In the genomic region with DNA sequence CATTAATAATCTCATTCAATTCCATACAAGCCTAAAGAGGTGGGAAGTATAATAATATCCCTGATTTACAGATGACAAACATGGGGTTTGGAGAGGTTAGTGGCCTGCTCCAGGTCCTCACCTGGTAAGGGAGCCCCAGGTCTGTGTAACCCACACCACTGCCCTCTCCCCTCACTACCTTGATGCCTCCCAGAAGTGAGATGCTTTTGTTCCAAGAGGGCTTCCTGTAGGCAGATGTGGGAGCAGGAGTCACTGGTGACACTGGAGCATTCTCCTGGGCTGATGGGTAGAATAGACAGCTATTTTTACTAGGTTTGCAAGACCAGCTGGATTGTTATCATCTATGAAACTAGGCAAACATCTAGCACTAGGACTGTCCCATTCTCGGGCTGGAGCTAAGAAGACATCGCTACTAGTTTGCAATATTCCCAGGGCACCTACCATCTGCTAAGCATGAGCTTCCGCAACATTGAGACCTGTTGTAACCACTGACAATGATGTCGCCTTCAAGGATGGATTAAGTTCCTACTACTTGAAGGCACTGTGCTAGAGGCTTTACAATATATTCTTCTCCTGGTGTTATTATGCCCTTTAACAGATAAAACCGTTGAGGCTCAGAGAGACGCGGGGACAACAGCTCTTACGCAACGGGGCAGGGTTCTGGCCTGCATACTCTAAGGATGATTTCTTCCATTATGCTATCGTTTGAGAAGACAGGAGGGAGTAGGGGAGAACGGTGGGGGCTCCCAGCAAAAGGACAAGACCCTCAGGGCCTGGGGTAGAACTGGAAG, we compare ENCODE assay signal across 11 cellular contexts. TPM values are rescaled to one million over a fixed set of nuclear protein-coding genes. Genes with fewer than 3 reads are reported as not detected.
DNase-seq lines count a peak whose midpoint lies in the region; ATAC-seq and TF ChIP-seq lines count a peak whose summit lies in the region.
"Had no signal": no experiment of that assay in that cellular context is flagged by ENCODE, and none has a peak within 500 bp of the region (broad histone marks: within the 10 kb centered on the region; RNA-seq: fewer than 3 reads in every experiment).

No MANE protein-coding gene starts in this region.

- H3K4ac ChIP-seq in IMR-90 (ENCODE audit: low read depth, low read length): no peak overlapping the region

- peaks cover 10% of the 10 kb centered on the region; the same call in 1 of the 2 replicates for H3K9me1 ChIP-seq in IMR-90 (ENCODE audit: insufficient read depth, low read length)

- H3K27me3 ChIP-seq in IMR-90 (ENCODE audit: control insufficient read depth, insufficient read depth, low read length): no peaks in the 10 kb centered on the region; the same call in 1 of the 2 replicates
- no peaks in the 10 kb centered on the region for H3K27me3 ChIP-seq in colonic mucosa
- H3K27me3 ChIP-seq in skeletal muscle tissue (ENCODE audit: control insufficient read depth in 3 of 3, insufficient read depth in 3 of 3, low read length in 3 of 3): no peaks in the 10 kb centered on the region
- H3K27me3 ChIP-seq in Karpas-422 (ENCODE audit: low read length): no peaks in the 10 kb centered on the region
- H3K27me3 ChIP-seq: dorsolateral prefrontal cortex, uterus had no signal

- H3K4me2 ChIP-seq in IMR-90 (ENCODE audit: low read depth, low read length): no peak overlapping the region
- H3K4me2 ChIP-seq in Karpas-422 (ENCODE audit: low read depth, low read length, poor library complexity, severe bottlenecking): no peak overlapping the region

- no peak overlapping the region for H3K27ac Mint-ChIP-seq in activated naive CD4-positive, alpha-beta T cell treated with anti-CD3 and anti-CD28 coated beads, Interleukin-2, amount 50 U/mL, for 24 hours
- H3K27ac Mint-ChIP-seq: immature natural killer cell had no signal

- peak overlapping the region; percentile 3; the same call in 1 of the 2 replicates for H3K56ac ChIP-seq in IMR-90 (ENCODE audit: extremely low read depth, insufficient read depth, low read length)

- H4K91ac ChIP-seq in IMR-90 (ENCODE audit: insufficient read depth, low read depth, low read length): no peak overlapping the region

- H3K9ac ChIP-seq in IMR-90 (ENCODE audit: low read depth, low read length): no peak overlapping the region
- H3K9ac ChIP-seq in colonic mucosa (ENCODE audit: low read depth in 2 of 2, low read length in 2 of 2): no peak overlapping the region
- H3K9ac ChIP-seq in skeletal muscle tissue (ENCODE audit: low read depth in 1 of 3, low read length in 3 of 3): peak overlapping the region in 2 of 3 donors; percentile 75 to 86
- H3K9ac ChIP-seq in Karpas-422 (ENCODE audit: low read length): no peak overlapping the region

- no peak for DNase-seq in activated naive CD4-positive, alpha-beta T cell treated with Interleukin-2 at 50 U/mL for 16 hours
- DNase-seq in IMR-90 (no peak), colonic mucosa (no peak), Karpas-422 (no peak)
- no peak for DNase-seq in activated naive CD4-positive, alpha-beta T cell (lab: John Stamatoyannopoulos, UW)

- no peak overlapping the region for H2AFZ ChIP-seq in IMR-90 (replicated peaks; ENCODE audit: low read length, poor library complexity)
- H2AFZ ChIP-seq in Karpas-422 (ENCODE audit: low read length): no peak overlapping the region

- WGBS in IMR-90 (ENCODE audit: extremely low coverage in 2 of 2, insufficient read length in 1 of 2), 2 experiments: 100% methylated on average over 2 of the region's 11 CpGs; no CpG with 5 or more reads in 1 of the 2 experiments

- H2AK5ac ChIP-seq in IMR-90 (ENCODE audit: low read depth, low read length): 0 out of 2 replicates have a peak overlapping the region, but pooled peaks have one; percentile 33

- TF ChIP-seq CTCF in IMR-90 (conservative IDR thresholded peaks at IDR 0.05; ENCODE audit: low read depth, low read length) (no peak), colonic mucosa (IDR thresholded peaks at IDR 0.05) (no peak)

- no peak overlapping the region for H3K14ac ChIP-seq in IMR-90 (replicated peaks; ENCODE audit: low read depth, low read length)

- H3K36me3 ChIP-seq in IMR-90 (ENCODE audit: control insufficient read depth, insufficient read depth, low read length) (no peaks in the 10 kb centered on the region), colonic mucosa (no peaks in the 10 kb centered on the region), skeletal muscle tissue (ENCODE audit: control insufficient read depth in 3 of 3, insufficient read depth in 3 of 3, low read length in 3 of 3) (no peaks in the 10 kb centered on the region), Karpas-422 (ENCODE audit: insufficient read depth, low read length) (no peaks in the 10 kb centered on the region)
- H3K36me3 ChIP-seq: uterus had no signal

- dilution Hi-C loops in IMR-90 (cut with HindIII; ENCODE audit: low sequenced_read_pairs, unreplicated experiment): no loop called here

- no peaks in the 10 kb centered on the region for H3K9me2 ChIP-seq in Karpas-422 (replicated peaks; ENCODE audit: insufficient read depth, low read length)

- no peak overlapping the region for H2BK15ac ChIP-seq in IMR-90 (ENCODE audit: low read depth, low read length)

- peak overlapping the region; percentile 82 for H2AK9ac ChIP-seq in IMR-90 (replicated peaks; ENCODE audit: low read depth, low read length, poor library complexity)

- no peaks in the 10 kb centered on the region for H3K79me2 ChIP-seq in Karpas-422 (ENCODE audit: low read length)

- H3K23ac ChIP-seq in IMR-90 (ENCODE audit: low read depth, low read length): no peak overlapping the region

- H3K9me3 ChIP-seq in IMR-90 (ENCODE audit: control insufficient read depth, insufficient read depth, low read length) (no peaks in the 10 kb centered on the region), colonic mucosa (no peaks in the 10 kb centered on the region), skeletal muscle tissue (ENCODE audit: control insufficient read depth in 3 of 3, low read length in 3 of 3) (no peaks in the 10 kb centered on the region), Karpas-422 (ENCODE audit: low read length) (no peaks in the 10 kb centered on the region)
- H3K9me3 ChIP-seq: uterus had no signal

- no peaks in the 10 kb centered on the region for H3K9me3 Mint-ChIP-seq in activated naive CD4-positive, alpha-beta T cell treated with anti-CD3 and anti-CD28 coated beads, Interleukin-2, amount 50 U/mL, for 24 hours
- H3K9me3 Mint-ChIP-seq: immature natural killer cell had no signal

- peaks cover 7% of the 10 kb centered on the region for H3K4me1 ChIP-seq in IMR-90 (ENCODE audit: control insufficient read depth, insufficient read depth, low read length)
- peaks cover 4% of the 10 kb centered on the region for H3K4me1 ChIP-seq in colonic mucosa
- H3K4me1 ChIP-seq in skeletal muscle tissue (ENCODE audit: control insufficient read depth in 3 of 3, insufficient read depth in 3 of 3, low read length in 3 of 3): peaks cover 12 to 20% (median 16%) of the 10 kb centered on the region in 3 donors
- peaks cover 13% of the 10 kb centered on the region for H3K4me1 ChIP-seq in Karpas-422 (ENCODE audit: low read length)

- peaks cover 5% of the 10 kb centered on the region for H3K4me1 Mint-ChIP-seq in activated naive CD4-positive, alpha-beta T cell treated with anti-CD3 and anti-CD28 coated beads, Interleukin-2, amount 50 U/mL, for 24 hours

- CTCF ChIA-PET in IMR-90 (lab: Yijun Ruan, JAX): interaction anchor here (0.5 to 1.6 kb wide), 21 partner anchors 9 to 446 kb away, joined by 3 to 6 read pairs (median 4); a partner anchor contains a TSS

- no peak overlapping the region for H4K5ac ChIP-seq in IMR-90 (ENCODE audit: low read depth, low read length)

- BruUV-seq in IMR-90 (replicated peaks; lab: Mats Ljungman, UMichigan): no TSS peak

- TF ChIP-seq RAD21 in IMR-90 (IDR thresholded peaks at IDR 0.05; ENCODE audit: low read length): no peak

- H3K27ac ChIP-seq in IMR-90 (ENCODE audit: insufficient read depth, low read length) (no peak overlapping the region), colonic mucosa (peak overlapping the region; percentile 46), skeletal muscle tissue (ENCODE audit: low read depth, low read length) (no peak overlapping the region), Karpas-422 (ENCODE audit: low read length) (no peak overlapping the region)

- H4K8ac ChIP-seq in IMR-90 (ENCODE audit: low read depth in 2 of 2, low read length in 2 of 2): no peak overlapping the region

- H3K4me3 Mint-ChIP-seq in activated naive CD4-positive, alpha-beta T cell treated with anti-CD3 and anti-CD28 coated beads, Interleukin-2, amount 50 U/mL, for 24 hours: peak overlapping the region; percentile 61

- H3K36me3 Mint-ChIP-seq in activated naive CD4-positive, alpha-beta T cell treated with anti-CD3 and anti-CD28 coated beads, Interleukin-2, amount 50 U/mL, for 24 hours: no peaks in the 10 kb centered on the region
- H3K36me3 Mint-ChIP-seq: immature natural killer cell had no signal

- no peak overlapping the region for H2BK5ac ChIP-seq in IMR-90 (ENCODE audit: low read depth, low read length, poor library complexity, severe bottlenecking)

- H2BK20ac ChIP-seq in IMR-90 (ENCODE audit: low read depth, low read length): no peak overlapping the region

- ATAC-seq in IMR-90 (ENCODE audit: low read depth): no peak
- no peak for ATAC-seq in HG02973 (IDR thresholded peaks at IDR 0.05; ENCODE audit: unreplicated experiment)

- TF ChIP-seq POLR2A in IMR-90 (IDR thresholded peaks at IDR 0.05; ENCODE audit: low read depth, low read length): no peak

- H4K20me1 ChIP-seq in IMR-90 (ENCODE audit: insufficient read depth, low read length): peaks cover 7% of the 10 kb centered on the region; the same call in 1 of the 2 replicates
- H4K20me1 ChIP-seq in Karpas-422 (ENCODE audit: insufficient read depth, low read depth, low read length): peaks cover 5% of the 10 kb centered on the region; the same call in 1 of the 2 replicates

- no peaks in the 10 kb centered on the region for H3K27me3 Mint-ChIP-seq in activated naive CD4-positive, alpha-beta T cell treated with anti-CD3 and anti-CD28 coated beads, Interleukin-2, amount 50 U/mL, for 24 hours

- H3K4me3 ChIP-seq in IMR-90 (ENCODE audit: insufficient read depth, low read depth, low read length): no peak overlapping the region
- H3K4me3 ChIP-seq in colonic mucosa: no peak overlapping the region
- peak overlapping the region in 1 of 3 donors; percentile 88 for H3K4me3 ChIP-seq in skeletal muscle tissue (ENCODE audit: low read length in 3 of 3)
- H3K4me3 ChIP-seq in Karpas-422 (ENCODE audit: low read length): no peak overlapping the region

- POLR2A ChIA-PET in IMR-90 (lab: Charles Lee; ENCODE audit: unreplicated experiment): interaction anchor here (0.6 kb wide), 1 partner anchor 56 kb away, joined by 3 read pairs; a partner anchor contains a TSS

- H2BK120ac ChIP-seq in IMR-90 (ENCODE audit: low read depth, low read length): no peak overlapping the region

- no peaks in the 10 kb centered on the region for H3K79me1 ChIP-seq in IMR-90 (ENCODE audit: low read depth in 1 of 2, low read length in 2 of 2)

- intact Hi-C loops in IMR-90 (cut with micrococcal nuclease): loop anchor here (1.0 to 2.0 kb wide), 8 partner anchors 30 to 331 kb away; a partner anchor contains a TSS
- intact Hi-C loops in colonic mucosa (cut with DNase I): loop anchor here (5.0 to 10.0 kb wide), 2 partner anchors 118 to 320 kb away; no protein-coding TSS in a partner anchor

- no peak overlapping the region for H3K18ac ChIP-seq in IMR-90 (ENCODE audit: low read depth, low read length)

- in situ Hi-C loops in IMR-90 (cut with MboI; ENCODE audit: low sequenced_read_pairs): loop anchor here (10.0 to 25.0 kb wide), 2 partner anchors 120 to 323 kb away; no protein-coding TSS in a partner anchor

RNA-seq across cellular contexts. Expression of a gene that starts 35.0 kb away (rescaled TPM):
- 1.6 and 2.2 TPM in 2 replicates for total RNA-seq in IMR-90 (2012; rRNA removed)
- polyA plus RNA-seq in IMR-90 (2012; rRNA removed): 3.0 and 3.9 TPM in 2 replicates
- 3.4 and 3.8 TPM in 2 replicates for polyA plus RNA-seq in IMR-90 (2012; cell fraction: cytosol; rRNA removed)
- 5.1 and 5.2 TPM in 2 replicates for polyA plus RNA-seq in IMR-90 (2012; cell fraction: nucleus; rRNA removed; ENCODE audit: low replicate concordance)
- total RNA-seq in colonic mucosa: under 1 TPM; 0.74 to 0.88 TPM
- total RNA-seq in skeletal muscle tissue: 0.52 TPM
- total RNA-seq in Karpas-422 (2014; rRNA removed; shearing (Covaris generic); ENCODE audit: low replicate concordance): 4.4 and 7.7 TPM in 2 replicates

RNA-seq across cellular contexts. Expression of a gene that starts 56.0 kb away (rescaled TPM):
- total RNA-seq in IMR-90 (2012; rRNA removed) (9.9 and 15.0 TPM in 2 replicates), colonic mucosa (10 to 100 TPM; 17.7 to 34.0 TPM), skeletal muscle tissue (4.7 TPM)
- 12.3 and 17.9 TPM in 2 replicates for polyA plus RNA-seq in IMR-90 (2012; rRNA removed)
- polyA plus RNA-seq in IMR-90 (2012; cell fraction: cytosol; rRNA removed): 13.7 and 26.0 TPM in 2 replicates
- polyA plus RNA-seq in IMR-90 (2012; cell fraction: nucleus; rRNA removed; ENCODE audit: low replicate concordance): 98.0 and 356 TPM in 2 replicates
- total RNA-seq in Karpas-422 (2014; rRNA removed; shearing (Covaris generic); ENCODE audit: low replicate concordance): 4.1 and 8.0 TPM in 2 replicates

Comparison
In these comparisons a context has a peak if more than half of its experiments do, and no peak if none do; other contexts are left out.
1. H3K9ac ChIP-seq: peak in skeletal muscle tissue (2 of 3); none in IMR-90 (single experiment), colonic mucosa (0 of 2) and Karpas-422 (single experiment).